ENCODE assay signal across 27 cellular contexts in the genomic region with DNA sequence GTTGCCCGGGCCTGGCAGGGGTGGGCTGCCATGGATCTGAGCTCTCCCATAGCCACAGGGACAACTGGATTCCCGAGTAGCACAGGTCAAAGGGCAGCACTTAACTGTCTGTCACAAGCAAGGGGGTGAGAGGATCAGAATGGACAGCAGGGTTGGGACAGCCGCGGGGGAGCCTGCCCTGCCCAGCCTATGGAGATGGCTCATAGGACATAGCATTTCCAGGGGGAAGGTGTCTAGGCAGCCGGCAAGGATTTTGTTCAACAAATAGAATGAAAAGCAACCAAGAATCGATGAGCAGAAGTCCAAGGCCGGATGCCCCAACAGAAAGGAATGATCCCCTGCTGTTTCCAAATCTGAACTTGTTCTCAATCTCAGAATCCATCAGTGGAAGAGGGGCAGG.
"Had no signal": no experiment of that assay in that cellular context is flagged by ENCODE, and none has a peak within 500 bp of the region (broad histone marks: within the 10 kb centered on the region; RNA-seq: fewer than 3 reads in every experiment).

No MANE protein-coding gene starts in this region.

- H3K79me2 ChIP-seq: hepatocyte had no signal

- DNase-seq: effector CD8-positive, alpha-beta T cell; endodermal cell; foreskin fibroblast; gastrocnemius medialis; head of caudate nucleus; kidney glomerular epithelial cell; left colon; left ventricle myocardium inferior; lower lobe of right lung; psoas muscle; right cardiac atrium; small intestine; stimulated activated CD4-positive, alpha-beta T cell treated with anti-CD3 and anti-CD28 coated beads, Interleukin-12 subunit alpha, Interleukin-12 subunit beta, amount 100 ng/mL, for 4 hours; stimulated activated CD4-positive, alpha-beta T cell treated with anti-CD3 and anti-CD28 coated beads, Interleukin-1b, Interleukin-23, amount 100 ng/mL, for 48 hours; stimulated activated CD4-positive, alpha-beta T cell treated with anti-CD3 and anti-CD28 coated beads, Interleukin-4, amount 100 ng/mL, for 1 hour; stimulated activated CD8-positive, alpha-beta memory T cell treated with anti-CD3 and anti-CD28 coated beads, Interleukin-4, amount 100 ng/mL, for 48 hours; stimulated activated naive CD4-positive, alpha-beta T cell; stimulated activated naive CD8-positive, alpha-beta T cell treated with anti-CD3 and anti-CD28 coated beads, Interleukin-15, amount 100 ng/mL, for 72 hours; transverse colon had no signal

- H2AFZ ChIP-seq: hepatocyte had no signal

- H3K4me3 ChIP-seq: gastrocnemius medialis, hepatocyte, left ventricle myocardium inferior, lower lobe of right lung, psoas muscle, suprapubic skin, transverse colon, vagina had no signal

- H3K9me3 Mint-ChIP-seq: dendritic cell treated with granulocyte-macrophage colony-stimulating factor and Interleukin-4, amounts not matched to agents 40 ng/mL and 50 ng/mL, for 4 days; endodermal cell; natural killer cell treated with Interleukin-12 subunit alpha and Interleukin-12 subunit beta and Interleukin-15 and Interleukin-18, amount 100 ng/mL, for 72 hours; neural crest cell; stimulated activated naive CD8-positive, alpha-beta T cell treated with anti-CD3 and anti-CD28 coated beads, Interleukin-15, amount 100 ng/mL, for 72 hours had no signal

- H3K4me2 ChIP-seq: hepatocyte had no signal

- H3K36me3 Mint-ChIP-seq: natural killer cell treated with Interleukin-12 subunit alpha and Interleukin-12 subunit beta and Interleukin-15 and Interleukin-18, amount 100 ng/mL, for 72 hours had no signal

- H3K27ac Mint-ChIP-seq: dendritic cell treated with granulocyte-macrophage colony-stimulating factor and Interleukin-4, amounts not matched to agents 40 ng/mL and 50 ng/mL, for 4 days; endodermal cell; natural killer cell treated with Interleukin-12 subunit alpha and Interleukin-12 subunit beta and Interleukin-15 and Interleukin-18, amount 100 ng/mL, for 72 hours; stimulated activated naive CD8-positive, alpha-beta T cell treated with anti-CD3 and anti-CD28 coated beads, Interleukin-15, amount 100 ng/mL, for 72 hours had no signal

- ATAC-seq: esophagus mucosa; gastrocnemius medialis; left colon; lower lobe of right lung; natural killer cell treated with Interleukin-12 subunit alpha and Interleukin-12 subunit beta and Interleukin-15 and Interleukin-18, amount 100 ng/mL, for 72 hours; psoas muscle; right cardiac atrium; stimulated activated naive CD8-positive, alpha-beta T cell treated with anti-CD3 and anti-CD28 coated beads, Interleukin-15, amount 100 ng/mL, for 72 hours had no signal

- H3K4me3 Mint-ChIP-seq: dendritic cell treated with granulocyte-macrophage colony-stimulating factor and Interleukin-4, amounts not matched to agents 40 ng/mL and 50 ng/mL, for 4 days; endodermal cell; natural killer cell treated with Interleukin-12 subunit alpha and Interleukin-12 subunit beta and Interleukin-15 and Interleukin-18, amount 100 ng/mL, for 72 hours; neural crest cell; stimulated activated naive CD8-positive, alpha-beta T cell treated with anti-CD3 and anti-CD28 coated beads, Interleukin-15, amount 100 ng/mL, for 72 hours had no signal

- H3K36me3 ChIP-seq: gastrocnemius medialis, left ventricle myocardium inferior, lower lobe of right lung, suprapubic skin, transverse colon, vagina had no signal

- H3K27me3 ChIP-seq: gastrocnemius medialis, hepatocyte, transverse colon, vagina had no signal

- H3K27ac ChIP-seq: epithelial cell of prostate, gastrocnemius medialis, hepatocyte, left ventricle myocardium inferior, lower lobe of right lung, psoas muscle, suprapubic skin, transverse colon, vagina had no signal

- H3K27me3 Mint-ChIP-seq: dendritic cell treated with granulocyte-macrophage colony-stimulating factor and Interleukin-4, amounts not matched to agents 40 ng/mL and 50 ng/mL, for 4 days had no signal

- H3K9me3 ChIP-seq: gastrocnemius medialis, lower lobe of right lung, psoas muscle, suprapubic skin, transverse colon, vagina had no signal
